In the genomic region with DNA sequence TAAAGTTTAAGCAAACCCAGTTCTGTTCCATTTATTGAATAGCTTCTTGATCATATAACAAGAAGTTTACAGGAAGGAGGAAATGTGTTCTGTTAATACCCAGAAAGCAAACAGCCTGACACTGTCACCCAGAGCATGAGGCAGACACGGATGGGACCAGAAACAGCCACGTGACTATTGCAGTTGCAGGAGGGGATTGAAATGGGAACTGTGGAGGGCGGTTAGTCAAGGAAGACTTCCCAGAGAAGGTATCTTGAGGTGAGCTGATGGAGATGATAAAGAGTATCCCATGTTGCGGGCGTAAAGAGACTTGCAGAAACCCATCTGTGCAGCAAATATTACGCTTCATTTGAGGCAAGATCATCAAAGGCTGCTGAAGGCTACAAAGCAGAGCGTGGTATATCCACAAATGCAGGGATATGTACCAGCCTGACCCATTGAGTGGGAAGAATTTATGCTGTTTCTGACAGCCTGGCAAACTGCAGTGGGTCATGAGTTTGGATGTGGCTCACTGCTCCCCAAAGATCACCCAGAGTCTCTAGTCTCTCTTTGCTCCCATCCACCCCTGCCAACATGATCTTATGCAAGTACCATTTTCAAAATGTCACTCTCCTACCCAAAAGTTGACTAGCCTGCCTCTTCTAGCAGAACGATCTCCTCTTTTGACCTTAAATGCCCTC, we compare ENCODE assay signal across 39 cellular contexts. TPM values are rescaled to one million over a fixed set of nuclear protein-coding genes. Genes with fewer than 3 reads are reported as not detected.
DNase-seq lines count a peak whose midpoint lies in the region; ATAC-seq, FAIRE-seq and TF ChIP-seq lines count a peak whose summit lies in the region.
"Had no signal": no experiment of that assay in that cellular context is flagged by ENCODE, and none has a peak within 500 bp of the region (broad histone marks: within the 10 kb centered on the region; RNA-seq: fewer than 3 reads in every experiment).

No MANE protein-coding gene starts in this region.

- H3K9me3 ChIP-seq in SJSA1 (replicated peaks): peaks cover 74% of the 10 kb centered on the region
- H3K9me3 ChIP-seq: A549, BE2C had no signal

- no peaks in the 10 kb centered on the region for H3K36me3 ChIP-seq in SJSA1
- H3K36me3 ChIP-seq in bronchial epithelial cell (ENCODE audit: control insufficient read depth, insufficient read depth, low read length): no peaks in the 10 kb centered on the region
- H3K36me3 ChIP-seq: BE2C; BLaER1; BLaER1 treated with 17β-estradiol and CSF1 and Interleukin-3, amounts not matched to agents 10 nM and 100 nM had no signal

- H3K27me3 ChIP-seq in SJSA1 (replicated peaks): peaks cover 40% of the 10 kb centered on the region
- peaks cover 6% of the 10 kb centered on the region for H3K27me3 ChIP-seq in bronchial epithelial cell (ENCODE audit: control insufficient read depth, insufficient read depth, low read length)
- H3K27me3 ChIP-seq: BE2C; BLaER1; BLaER1 treated with 17β-estradiol and CSF1 and Interleukin-3, amounts not matched to agents 10 nM and 100 nM had no signal

- no peak for ATAC-seq in GM21526 (IDR thresholded peaks at IDR 0.05; ENCODE audit: low FRiP score, unreplicated experiment)
- ATAC-seq: A549; CD8-positive, alpha-beta T cell had no signal

- peak; percentile 13 for FAIRE-seq in bronchial epithelial cell (lab: Jason Lieb, UNC)
- FAIRE-seq: A204.1, A549, D721Med had no signal

- H3K4me3 ChIP-seq in SJSA1: no peak overlapping the region
- H3K4me3 ChIP-seq in bronchial epithelial cell (ENCODE audit: low read depth, low read length): no peak overlapping the region
- H3K4me3 ChIP-seq: A549; BLaER1; BLaER1 treated with 17β-estradiol and CSF1 and Interleukin-3, amounts not matched to agents 10 nM and 100 nM had no signal

- peak; percentile 13 for DNase-seq in NCI-H2171 treated with DMSO at 0.1 percent for 48 hours (lab: John Stamatoyannopoulos, UW)
- DNase-seq in NCI-H2171 (lab: John Stamatoyannopoulos, UW): no peak
- DNase-seq in activated CD8-positive, alpha-beta memory T cell treated with anti-CD3 and anti-CD28 coated beads, Interleukin-2, amount 50 U/mL, for 48 hours: peak; percentile 22
- DNase-seq in activated CD8-positive, alpha-beta memory T cell treated with anti-CD3 and anti-CD28 coated beads, Interleukin-2, amount 50 U/mL, for 4 hours: no peak
- DNase-seq in SJSA1 (ENCODE audit: low read depth in 1 of 2, low spot score in 2 of 2): peak; percentile 80 to 92
- DNase-seq in bronchial epithelial cell (ENCODE audit: low read depth): no peak
- DNase-seq in HCEC 1CT: no peak
- DNase-seq: 8988T; ACHN; AML-193; BE2C; C1 segment of cervical spinal cord; Caco-2; Calu3; CD4-positive, alpha-beta memory T cell; CD4-positive, alpha-beta T cell; CD4-positive, CD25-positive, alpha-beta regulatory T cell; CD8-positive, alpha-beta memory T cell; CD8-positive, alpha-beta T cell; COR-L47; DMS 273 treated with DMSO at 0.1 percent for 48 hours; DMS153; DMS53; DMS79; DMS79 treated with DMSO at 0.1 percent for 48 hours; DND-41; EL had no signal

- no peaks in the 10 kb centered on the region for H3K4me1 ChIP-seq in SJSA1 (replicated peaks)
- H3K4me1 ChIP-seq: A549; BE2C; BLaER1; BLaER1 treated with 17β-estradiol and CSF1 and Interleukin-3, amounts not matched to agents 10 nM and 100 nM; Caco-2 had no signal

- TF ChIP-seq CTCF in bronchial epithelial cell (IDR thresholded peaks at IDR 0.05; ENCODE audit: insufficient read depth, low read length, severe bottlenecking): no peak

- no peak overlapping the region for H3K27ac ChIP-seq in SJSA1
- H3K27ac ChIP-seq: 22Rv1; A549; BLaER1; BLaER1 treated with 17β-estradiol and CSF1 and Interleukin-3, amounts not matched to agents 10 nM and 100 nM; C4-2B had no signal

RNA-seq across cellular contexts. Expression of gene KRT76, which starts 20.7 kb away (rescaled TPM):
- total RNA-seq in SJSA1 (2014; rRNA removed; shearing (Covaris generic)): 0.21 TPM in 1 of 2 replicates, not detected in the other
- not detected in 2 replicates for total RNA-seq in bronchial epithelial cell
- total RNA-seq: A172; A673; B cell; Caco-2; Calu3; CD4-positive, alpha-beta memory T cell; CD4-positive, alpha-beta T cell; CD4-positive, CD25-positive, alpha-beta regulatory T cell; CD8-positive, alpha-beta memory T cell; CD8-positive, alpha-beta T cell; Daoy had no signal

RNA-seq across cellular contexts. Expression of gene KRT3, which starts 39.5 kb away (rescaled TPM):
- total RNA-seq in SJSA1 (2014; rRNA removed; shearing (Covaris generic)): 0.08 TPM in 1 of 2 replicates, not detected in the other
- under 0.01 and 0.13 TPM in 2 replicates for total RNA-seq in bronchial epithelial cell
- total RNA-seq: A172; A673; B cell; Caco-2; Calu3; CD4-positive, alpha-beta memory T cell; CD4-positive, alpha-beta T cell; CD4-positive, CD25-positive, alpha-beta regulatory T cell; CD8-positive, alpha-beta memory T cell; CD8-positive, alpha-beta T cell; Daoy had no signal

RNA-seq across cellular contexts. Expression of gene KRT77, which starts 53.1 kb away (rescaled TPM):
- not detected in 2 replicates for total RNA-seq in SJSA1 (2014; rRNA removed; shearing (Covaris generic))
- total RNA-seq in bronchial epithelial cell: under 0.01 TPM in 1 of 2 replicates, not detected in the other
- total RNA-seq: A172; A673; B cell; Caco-2; Calu3; CD4-positive, alpha-beta memory T cell; CD4-positive, CD25-positive, alpha-beta regulatory T cell; CD8-positive, alpha-beta memory T cell; CD8-positive, alpha-beta T cell; Daoy had no signal

RNA-seq across cellular contexts. Expression of gene KRT4, which starts 57.5 kb away (rescaled TPM):
- total RNA-seq in SJSA1 (2014; rRNA removed; shearing (Covaris generic)): not detected in 2 replicates
- 66.6 and 171 TPM in 2 replicates for total RNA-seq in bronchial epithelial cell
- total RNA-seq: A172; A673; B cell; Calu3; CD4-positive, alpha-beta memory T cell; CD4-positive, alpha-beta T cell; CD4-positive, CD25-positive, alpha-beta regulatory T cell; CD8-positive, alpha-beta memory T cell; CD8-positive, alpha-beta T cell; Daoy had no signal

Comparison
In these comparisons a context has a peak if more than half of its experiments do, and no peak if none do; other contexts are left out.
1. DNase-seq: peak in NCI-H2171 treated with DMSO at 0.1 percent for 48 hours (single experiment), activated CD8-positive, alpha-beta memory T cell treated with anti-CD3 and anti-CD28 coated beads, Interleukin-2, amount 50 U/mL, for 48 hours (single experiment) and SJSA1 (2 of 2); none in NCI-H2171 (single experiment), activated CD8-positive, alpha-beta memory T cell treated with anti-CD3 and anti-CD28 coated beads, Interleukin-2, amount 50 U/mL, for 4 hours (single experiment), bronchial epithelial cell (single experiment) and HCEC 1CT (single experiment).